In genomic region chr17:82552580-82552979, GRCh38 we compare ENCODE assay signal across 12 cellular contexts. TPM values are rescaled to one million over a fixed set of nuclear protein-coding genes. Genes with fewer than 3 reads are reported as not detected.
DNase-seq lines count a peak whose midpoint lies in the region; ATAC-seq and TF ChIP-seq lines count a peak whose summit lies in the region.
"Had no signal": no experiment of that assay in that cellular context is flagged by ENCODE, and none has a peak within 500 bp of the region (broad histone marks: within the 10 kb centered on the region; RNA-seq: fewer than 3 reads in every experiment).

No MANE protein-coding gene starts in this region.

- TF ChIP-seq CTCF in brain (conservative IDR thresholded peaks at IDR 0.05) (no peak), mesothelial cell of epicardium (IDR thresholded peaks at IDR 0.05; ENCODE audit: unreplicated experiment) (no peak), tibial artery (IDR thresholded peaks at IDR 0.05) (no peak), CD14-positive monocyte (IDR thresholded peaks at IDR 0.05) (no peak)

- H3K9me3 Mint-ChIP-seq in activated CD4-positive, alpha-beta T cell treated with anti-CD3 and anti-CD28 coated beads for 36 hours (ENCODE audit: low read depth) = no peaks in the 10 kb centered on the region
- peaks cover 0 to 6% (median 3%) of the 10 kb centered on the region in 5 experiments for H3K9me3 Mint-ChIP-seq in brain
- peaks cover 4% of the 10 kb centered on the region for H3K9me3 Mint-ChIP-seq in mesothelial cell of epicardium
- peaks cover 0 to 5% (median 0%) of the 10 kb centered on the region in 7 donors for H3K9me3 Mint-ChIP-seq in CD14-positive monocyte
- H3K9me3 Mint-ChIP-seq: CD4-positive, alpha-beta memory T cell had no signal

- intact Hi-C loops in activated CD4-positive, alpha-beta T cell treated with anti-CD3 and anti-CD28 coated beads for 36 hours (cut with DNase I, micrococcal nuclease) = loop anchor here (1.0 to 5.0 kb wide), 4 partner anchors 58 to 200 kb away; partner anchors contain the start of gene NARF (in 1 of the 2)
- intact Hi-C loops in tibial artery (cut with DNase I; ENCODE audit: low total_unique reads) = loop anchor here (5.0 to 10.0 kb wide), 2 partner anchors 98 to 135 kb away; partner anchors contain the start of genes CYBC1, HEXD, NARF and OGFOD3
- intact Hi-C loops in CD14-positive monocyte (cut with micrococcal nuclease) = loop anchor here (5.0 to 10.0 kb wide), 3 partner anchors 35 to 200 kb away; partner anchors contain the start of gene FOXK2 (in 1 of the 2)

- peaks cover 4% of the 10 kb centered on the region for H3K36me3 Mint-ChIP-seq in activated CD4-positive, alpha-beta T cell treated with anti-CD3 and anti-CD28 coated beads for 36 hours (ENCODE audit: low read depth)
- H3K36me3 Mint-ChIP-seq in brain (peaks cover 14% of the 10 kb centered on the region), mesothelial cell of epicardium (peaks cover 7% of the 10 kb centered on the region), CD14-positive monocyte (peaks cover 0 to 4% of the 10 kb centered on the region in 2 donors)

- H3K4me3 ChIP-seq in tibial artery = no peak overlapping the region
- H3K4me3 ChIP-seq: esophagus squamous epithelium, hepatocyte, PC-9 had no signal

- H3K27ac ChIP-seq in tibial artery = peak overlapping the region; percentile 69 to 72
- H3K27ac ChIP-seq: PC-9 had no signal

- peaks cover 40% of the 10 kb centered on the region for H3K4me1 Mint-ChIP-seq in activated CD4-positive, alpha-beta T cell treated with anti-CD3 and anti-CD28 coated beads for 36 hours
- H3K4me1 Mint-ChIP-seq in brain (peaks cover 66% of the 10 kb centered on the region), mesothelial cell of epicardium (peaks cover 24% of the 10 kb centered on the region), CD14-positive monocyte (peaks cover 44% of the 10 kb centered on the region)

- H3K36me3 ChIP-seq in tibial artery = no peaks in the 10 kb centered on the region
- H3K36me3 ChIP-seq: esophagus squamous epithelium had no signal

- no peak overlapping the region for H3K4me3 Mint-ChIP-seq in activated CD4-positive, alpha-beta T cell treated with anti-CD3 and anti-CD28 coated beads for 36 hours
- H3K4me3 Mint-ChIP-seq in brain = peak overlapping the region in 1 of 5 experiments; percentile 25
- no peak overlapping the region for H3K4me3 Mint-ChIP-seq in mesothelial cell of epicardium
- no peak overlapping the region for H3K4me3 Mint-ChIP-seq in CD14-positive monocyte
- H3K4me3 Mint-ChIP-seq: CD4-positive, alpha-beta memory T cell had no signal

- no peak for DNase-seq in activated CD4-positive, alpha-beta T cell treated with anti-CD3 and anti-CD28 coated beads for 36 hours
- no peak for DNase-seq in activated CD4-positive, alpha-beta T cell treated with anti-CD3 and anti-CD28 coated beads, Interleukin-2, amount 50 U/mL, for 48 hours
- DNase-seq in mesothelial cell of epicardium (ENCODE audit: low spot score in 2 of 2, unreplicated experiment in 2 of 2) (no peak), tibial artery (no peak), NCI-H748 (lab: John Stamatoyannopoulos, UW; ENCODE audit: unreplicated experiment) (no peak), CD14-positive monocyte (ENCODE audit: low spot score) (no peak)
- DNase-seq: CD4-positive, alpha-beta memory T cell; esophagus squamous epithelium had no signal

- H3K27me3 Mint-ChIP-seq in activated CD4-positive, alpha-beta T cell treated with anti-CD3 and anti-CD28 coated beads for 36 hours = no peaks in the 10 kb centered on the region
- H3K27me3 Mint-ChIP-seq in brain (no peaks in the 10 kb centered on the region), mesothelial cell of epicardium (ENCODE audit: low read depth) (no peaks in the 10 kb centered on the region), CD14-positive monocyte (ENCODE audit: low read depth in 3 of 3) (no peaks in the 10 kb centered on the region)
- H3K27me3 Mint-ChIP-seq: CD4-positive, alpha-beta memory T cell had no signal

- peak overlapping the region; percentile 56 for H3K27ac Mint-ChIP-seq in activated CD4-positive, alpha-beta T cell treated with anti-CD3 and anti-CD28 coated beads for 36 hours
- H3K27ac Mint-ChIP-seq in brain (peak overlapping the region; percentile 14 to 90 (median 40)), mesothelial cell of epicardium (peak overlapping the region; percentile 76), CD14-positive monocyte (peak overlapping the region in 3 of 7 donors; percentile 37 to 64 (median 53))

- POLR2A ChIA-PET in activated CD4-positive, alpha-beta T cell treated with anti-CD3 and anti-CD28 coated beads for 36 hours (lab: Charles Lee) = no interaction called here

- H3K9me3 ChIP-seq in tibial artery = no peaks in the 10 kb centered on the region
- H3K9me3 ChIP-seq: esophagus squamous epithelium had no signal

- H3K27me3 ChIP-seq in tibial artery = no peaks in the 10 kb centered on the region
- H3K27me3 ChIP-seq: esophagus squamous epithelium, hepatocyte had no signal

- ATAC-seq in activated CD4-positive, alpha-beta T cell treated with anti-CD3 and anti-CD28 coated beads for 36 hours = no peak
- no peak for ATAC-seq in HG03025 (IDR thresholded peaks at IDR 0.05; ENCODE audit: low FRiP score, unreplicated experiment)

- peaks cover 0 to 59% (median 51%) of the 10 kb centered on the region in 4 donors for H3K4me1 ChIP-seq in tibial artery

- CTCF ChIA-PET in activated CD4-positive, alpha-beta T cell treated with anti-CD3 and anti-CD28 coated beads for 36 hours (lab: Charles Lee) = interaction anchor here (0.6 to 2.1 kb wide), 4 partner anchors 9 to 180 kb away, joined by 4 to 6 read pairs (median 4); no protein-coding TSS in a partner anchor

RNA-seq across cellular contexts. Expression of gene FOXK2, which starts 33.0 kb away (rescaled TPM):
- 10 to 100 TPM; 58.1 to 75.4 TPM for total RNA-seq in activated CD4-positive, alpha-beta T cell treated with anti-CD3 and anti-CD28 coated beads for 36 hours
- polyA plus RNA-seq in brain (ENCODE audit: insufficient read depth, low read depth, low replicate concordance) (44.0 TPM), CD14-positive monocyte (1 to 10 TPM; 3.5 to 4.7 TPM)
- 88.3 to 92.0 TPM (median 91.7 TPM) in 3 replicates for total RNA-seq in mesothelial cell of epicardium
